In the genomic region with DNA sequence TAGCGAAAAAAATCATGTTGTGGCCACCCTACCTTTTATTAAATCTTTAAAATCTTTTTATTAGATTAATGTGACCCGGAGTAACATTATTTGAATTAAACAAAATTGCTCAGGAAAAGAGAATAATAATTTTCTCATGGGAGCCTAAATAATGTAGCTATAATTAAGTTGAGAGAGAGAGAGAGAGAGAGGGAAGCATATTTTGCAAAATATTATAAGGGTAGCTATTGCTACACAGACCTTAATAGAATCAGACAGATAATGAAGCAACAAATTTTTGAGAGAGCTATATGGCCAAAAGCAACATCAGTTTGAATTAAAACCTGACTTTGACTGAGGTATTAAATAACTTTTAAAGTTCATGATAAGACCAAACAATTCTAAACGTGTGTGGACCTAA, we compare ENCODE assay signal across 25 cellular contexts.
"Had no signal": no experiment of that assay in that cellular context is flagged by ENCODE, and none has a peak within 500 bp of the region (broad histone marks: within the 10 kb centered on the region; RNA-seq: fewer than 3 reads in every experiment).

No MANE protein-coding gene starts in this region.

- DNase-seq: stimulated activated CD4-positive, alpha-beta T cell treated with anti-CD3 and anti-CD28 coated beads, Interleukin-2, amount 100 ng/mL, for 48 hours; stimulated activated CD4-positive, alpha-beta T cell treated with anti-CD3 and anti-CD28 coated beads, Interleukin-4, amount 100 ng/mL, for 1 hour; stimulated activated CD4-positive, alpha-beta T cell treated with anti-CD3 and anti-CD28 coated beads, Interleukin-4, amount 100 ng/mL, for 24 hours; stimulated activated CD4-positive, alpha-beta T cell treated with anti-CD3 and anti-CD28 coated beads, Interleukin-4, amount 100 ng/mL, for 4 hours; stimulated activated CD8-positive, alpha-beta memory T cell treated with anti-CD3 and anti-CD28 coated beads, Interleukin-4, amount 100 ng/mL, for 48 hours; stimulated activated naive B cell treated with anti-CD40 and anti-IgM and Interleukin-4, amounts not matched to agents 10 μg/mL and 1 μg/mL and 100 μg/mL, for 72 hours; stimulated activated naive CD4-positive, alpha-beta T cell; stimulated activated naive CD4-positive, alpha-beta T cell treated with Interleukin-2 at 50 U/mL for 16 hours; stimulated activated naive CD8-positive, alpha-beta T cell treated with anti-CD3 and anti-CD28 coated beads, Interleukin-15, amount 100 ng/mL, for 72 hours; stimulated activated naive CD8-positive, alpha-beta T cell treated with anti-CD3 and anti-CD28 coated beads, Interleukin-15, Interleukin-2, amounts not matched to agents 100 U/mL and 50 U/mL, for 24 hours; stomach; substantia nigra; testis; thyroid gland; tibial artery; transverse colon; trophoblast cell; upper lobe of left lung; upper lobe of right lung; uterus had no signal

- H3K27ac ChIP-seq: stomach, testis, thoracic aorta, thyroid gland, tibial artery, tibial nerve, transverse colon, upper lobe of left lung, upper lobe of right lung, uterus, vagina had no signal

- H3K27me3 ChIP-seq: stomach, testis, thyroid gland, tibial artery, tibial nerve, transverse colon, upper lobe of left lung, upper lobe of right lung, uterus, vagina had no signal

- ATAC-seq: stimulated activated effector memory CD8-positive, alpha-beta T cell treated with anti-CD3 and anti-CD28 coated beads, Interleukin-12 subunit alpha, Interleukin-12 subunit beta, amount 100 ng/mL, for 72 hours; stimulated activated memory B cell treated with anti-CD40 and anti-IgM and Interleukin-4, amounts not matched to agents 10 μg/mL and 1 μg/mL and 100 μg/mL, for 72 hours; stimulated activated naive B cell treated with anti-CD40 and anti-IgM and Interleukin-4, amounts not matched to agents 10 μg/mL and 1 μg/mL and 100 μg/mL, for 72 hours; stimulated activated naive CD8-positive, alpha-beta T cell treated with anti-CD3 and anti-CD28 coated beads, Interleukin-15, amount 100 ng/mL, for 72 hours; stimulated activated naive CD8-positive, alpha-beta T cell treated with anti-CD3 and anti-CD28 coated beads, Interleukin-15, Interleukin-2, amounts not matched to agents 100 U/mL and 50 U/mL, for 24 hours; upper lobe of right lung had no signal

- H3K4me3 ChIP-seq: stomach, testis, thoracic aorta, thyroid gland, tibial artery, tibial nerve, transverse colon, upper lobe of left lung, upper lobe of right lung, uterus, vagina had no signal

- H3K4me1 ChIP-seq: stomach, testis, thyroid gland, tibial artery, tibial nerve, upper lobe of right lung, uterus, vagina had no signal

- H3K36me3 ChIP-seq: stomach, thoracic aorta, thyroid gland, tibial artery, tibial nerve, transverse colon, upper lobe of left lung, upper lobe of right lung, uterus, vagina had no signal

- H3K9me3 ChIP-seq: stomach, testis, thoracic aorta, thyroid gland, tibial artery, tibial nerve, transverse colon, upper lobe of left lung, upper lobe of right lung, uterus, vagina had no signal
